ENCODE assay signal across 19 cellular contexts in the genomic region with DNA sequence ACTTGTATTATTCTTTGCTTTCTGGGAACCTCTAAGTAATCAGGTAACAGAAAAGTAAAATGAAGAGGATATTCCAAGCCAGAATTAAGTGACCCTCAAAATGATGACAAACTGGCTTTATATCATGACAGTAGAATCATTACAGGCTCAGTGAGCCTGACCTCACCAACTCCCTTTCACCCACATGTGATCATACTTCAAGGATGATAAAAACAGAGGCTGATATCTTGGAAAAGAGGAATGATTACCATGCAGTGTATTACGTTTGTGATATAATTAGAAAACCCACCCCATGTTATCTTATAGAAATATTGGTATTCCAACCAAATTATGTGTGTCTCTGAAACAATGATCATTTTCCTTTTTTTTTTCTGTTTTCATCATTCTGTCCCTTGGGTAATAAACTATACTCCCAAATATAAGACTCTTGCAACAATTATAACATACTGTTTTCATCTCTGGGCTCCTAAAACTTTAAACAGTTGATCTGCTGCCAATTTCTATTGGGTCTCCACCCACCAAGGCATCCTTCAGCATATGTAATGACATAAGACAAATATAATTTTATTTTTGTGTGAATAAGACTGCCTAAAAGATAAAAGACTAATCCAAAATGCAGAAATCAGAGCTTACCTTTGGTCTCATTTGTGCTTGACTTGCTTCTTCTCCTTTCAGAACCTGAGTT.
A peak's percentile ranks its signal among the peaks of the same experiment; 100 is the strongest.
DNase-seq lines count a peak whose midpoint lies in the region; ATAC-seq, FAIRE-seq and TF ChIP-seq lines count a peak whose summit lies in the region.
"Had no signal": no experiment of that assay in that cellular context is flagged by ENCODE, and none has a peak within 500 bp of the region (broad histone marks: within the 10 kb centered on the region; RNA-seq: fewer than 3 reads in every experiment).

No MANE protein-coding gene starts in this region.

- no peak for ATAC-seq in HG02763 (IDR thresholded peaks at IDR 0.05; ENCODE audit: unreplicated experiment)
- ATAC-seq: activated CD4-positive, alpha-beta T cell treated with anti-CD3 and anti-CD28 coated beads for 36 hours; Right ventricle myocardium inferior; stimulated activated naive CD8-positive, alpha-beta T cell treated with anti-CD3 and anti-CD28 coated beads, Interleukin-15, amount 100 ng/mL, for 72 hours had no signal

- H4K20me1 ChIP-seq in smooth muscle cell (ENCODE audit: low read depth): no peaks in the 10 kb centered on the region

- intact Hi-C loops in ascending aorta (cut with DNase I) (no loop called here), kidney (cut with DNase I) (no loop called here)
- intact Hi-C loops in activated T-helper 2 cell treated with anti-CD3 and anti-CD28 coated beads, Interferon-gamma antibody, Interleukin-2, Interleukin-4, amounts not matched to agents 10 μg/mL and 5 μg/mL and 100 μg/mL, durations not matched to agents 14 hours and 24 hours and 36 hours (cut with micrococcal nuclease): no loop called here

- H3K79me2 ChIP-seq in smooth muscle cell (ENCODE audit: low read depth): no peaks in the 10 kb centered on the region

- H3K27me3 Mint-ChIP-seq in HFFc6 (ENCODE audit: insufficient read depth): peaks cover 10% of the 10 kb centered on the region; the same call in 1 of the 2 replicates
- no peaks in the 10 kb centered on the region for H3K27me3 Mint-ChIP-seq in activated T-helper 2 cell treated with anti-CD3 and anti-CD28 coated beads, Interferon-gamma antibody, Interleukin-2, Interleukin-4, amounts not matched to agents 10 μg/mL and 5 μg/mL and 100 μg/mL, durations not matched to agents 14 hours and 24 hours and 36 hours (ENCODE audit: low read depth)
- H3K27me3 Mint-ChIP-seq: activated CD4-positive, alpha-beta T cell treated with anti-CD3 and anti-CD28 coated beads for 36 hours; naive B cell; stimulated activated naive CD8-positive, alpha-beta T cell treated with anti-CD3 and anti-CD28 coated beads, Interleukin-15, amount 100 ng/mL, for 72 hours had no signal

- H3K4me3 Mint-ChIP-seq in HFFc6: peak overlapping the region; percentile 72
- no peak overlapping the region for H3K4me3 Mint-ChIP-seq in activated T-helper 2 cell treated with anti-CD3 and anti-CD28 coated beads, Interferon-gamma antibody, Interleukin-2, Interleukin-4, amounts not matched to agents 10 μg/mL and 5 μg/mL and 100 μg/mL, durations not matched to agents 14 hours and 24 hours and 36 hours (ENCODE audit: low read depth)
- H3K4me3 Mint-ChIP-seq: activated CD4-positive, alpha-beta T cell treated with anti-CD3 and anti-CD28 coated beads for 36 hours; naive B cell; stimulated activated naive CD8-positive, alpha-beta T cell treated with anti-CD3 and anti-CD28 coated beads, Interleukin-15, amount 100 ng/mL, for 72 hours had no signal

- peak overlapping the region; percentile 44 to 82 for H3K27ac ChIP-seq in ascending aorta
- H3K27ac ChIP-seq in smooth muscle cell (ENCODE audit: low read depth): peak overlapping the region; percentile 93
- no peak overlapping the region for H3K27ac ChIP-seq in kidney (ENCODE audit: low read depth in 2 of 2, low read length in 2 of 2)

- WGBS in smooth muscle cell (ENCODE audit: low lambda C conversion rate): 75% methylated on average over 1 of the region's 1 CpG

- no peak overlapping the region for H2AFZ ChIP-seq in smooth muscle cell (ENCODE audit: low read depth)

- H3K4me3 ChIP-seq in ascending aorta: no peak overlapping the region
- H3K4me3 ChIP-seq in smooth muscle cell: no peak overlapping the region
- no peak overlapping the region for H3K4me3 ChIP-seq in kidney (ENCODE audit: low read length in 2 of 2)

- no peak overlapping the region for H3K4me2 ChIP-seq in smooth muscle cell

- H3K27ac Mint-ChIP-seq in HFFc6: peak overlapping the region; percentile 95
- no peak overlapping the region for H3K27ac Mint-ChIP-seq in activated T-helper 2 cell treated with anti-CD3 and anti-CD28 coated beads, Interferon-gamma antibody, Interleukin-2, Interleukin-4, amounts not matched to agents 10 μg/mL and 5 μg/mL and 100 μg/mL, durations not matched to agents 14 hours and 24 hours and 36 hours
- H3K27ac Mint-ChIP-seq: activated CD4-positive, alpha-beta T cell treated with anti-CD3 and anti-CD28 coated beads for 36 hours; stimulated activated naive CD8-positive, alpha-beta T cell treated with anti-CD3 and anti-CD28 coated beads, Interleukin-15, amount 100 ng/mL, for 72 hours had no signal

- no peak for TF ChIP-seq CTCF in HFFc6 (IDR thresholded peaks at IDR 0.05)
- no peak for TF ChIP-seq CTCF in ascending aorta (IDR thresholded peaks at IDR 0.05)
- TF ChIP-seq CTCF in smooth muscle cell (IDR thresholded peaks at IDR 0.05; ENCODE audit: borderline replicate concordance, insufficient read depth, poor library complexity, severe bottlenecking): no peak
- TF ChIP-seq CTCF in kidney (IDR thresholded peaks at IDR 0.05; ENCODE audit: borderline replicate concordance, extremely low read depth, insufficient read depth): no peak

- FAIRE-seq in kidney (lab: Jason Lieb, UNC): no peak
- FAIRE-seq: frontal cortex had no signal

- H3K9me3 ChIP-seq in ascending aorta (no peaks in the 10 kb centered on the region), smooth muscle cell (replicated peaks; ENCODE audit: low read depth) (no peaks in the 10 kb centered on the region), kidney (ENCODE audit: control insufficient read depth in 1 of 2, low read length in 2 of 2) (no peaks in the 10 kb centered on the region)
- H3K9me3 ChIP-seq: Caco-2 had no signal

- H3K9me3 Mint-ChIP-seq in HFFc6: no peaks in the 10 kb centered on the region; the same call in 1 of the 2 replicates
- H3K9me3 Mint-ChIP-seq in activated T-helper 2 cell treated with anti-CD3 and anti-CD28 coated beads, Interferon-gamma antibody, Interleukin-2, Interleukin-4, amounts not matched to agents 10 μg/mL and 5 μg/mL and 100 μg/mL, durations not matched to agents 14 hours and 24 hours and 36 hours: no peaks in the 10 kb centered on the region
- H3K9me3 Mint-ChIP-seq: naive B cell; stimulated activated naive CD8-positive, alpha-beta T cell treated with anti-CD3 and anti-CD28 coated beads, Interleukin-15, amount 100 ng/mL, for 72 hours had no signal

- H3K36me3 Mint-ChIP-seq in HFFc6 (ENCODE audit: low read depth): peaks cover 52% of the 10 kb centered on the region
- H3K36me3 Mint-ChIP-seq in activated T-helper 2 cell treated with anti-CD3 and anti-CD28 coated beads, Interferon-gamma antibody, Interleukin-2, Interleukin-4, amounts not matched to agents 10 μg/mL and 5 μg/mL and 100 μg/mL, durations not matched to agents 14 hours and 24 hours and 36 hours (ENCODE audit: low read depth): no peaks in the 10 kb centered on the region
- H3K36me3 Mint-ChIP-seq: naive B cell had no signal

- H3K9ac ChIP-seq in smooth muscle cell (ENCODE audit: low read depth) (no peak overlapping the region), kidney (ENCODE audit: low read length in 2 of 2) (no peak overlapping the region)

- H3K4me1 Mint-ChIP-seq in HFFc6 (ENCODE audit: low read depth): peaks cover 98% of the 10 kb centered on the region
- H3K4me1 Mint-ChIP-seq in activated T-helper 2 cell treated with anti-CD3 and anti-CD28 coated beads, Interferon-gamma antibody, Interleukin-2, Interleukin-4, amounts not matched to agents 10 μg/mL and 5 μg/mL and 100 μg/mL, durations not matched to agents 14 hours and 24 hours and 36 hours (ENCODE audit: low read depth): no peaks in the 10 kb centered on the region
- H3K4me1 Mint-ChIP-seq: activated CD4-positive, alpha-beta T cell treated with anti-CD3 and anti-CD28 coated beads for 36 hours; stimulated activated naive CD8-positive, alpha-beta T cell treated with anti-CD3 and anti-CD28 coated beads, Interleukin-15, amount 100 ng/mL, for 72 hours had no signal

- no peak for DNase-seq in HFFc6
- DNase-seq in ascending aorta (ENCODE audit: low spot score in 2 of 2): no peak
- DNase-seq in fibroblast of the conjunctiva (ENCODE audit: low read depth): peak; percentile 49
- DNase-seq in smooth muscle cell (lab: John Stamatoyannopoulos, UW; ENCODE audit: unreplicated experiment): no peak
- DNase-seq in kidney: no peak
- DNase-seq in NCI-H345 treated with DMSO at 0.1 percent for 48 hours (lab: John Stamatoyannopoulos, UW; ENCODE audit: unreplicated experiment): no peak
- no peak for DNase-seq in activated T-helper 2 cell treated with anti-CD3 and anti-CD28 coated beads, Interferon-gamma antibody, Interleukin-2, Interleukin-4, amounts not matched to agents 10 μg/mL and 5 μg/mL and 100 μg/mL, durations not matched to agents 14 hours and 24 hours and 36 hours (ENCODE audit: low spot score)
- DNase-seq: activated CD4-positive, alpha-beta T cell treated with anti-CD3 and anti-CD28 coated beads for 36 hours; activated naive CD4-positive, alpha-beta T cell treated with Interleukin-2 at 50 U/mL for 16 hours; Caco-2; effector CD4-positive, alpha-beta T cell; GOT3; naive B cell; NCI-H1417 treated with DMSO at 0.1 percent for 48 hours; NCI-H226; stimulated activated naive CD8-positive, alpha-beta T cell treated with anti-CD3 and anti-CD28 coated beads, Interleukin-15, amount 100 ng/mL, for 72 hours had no signal

- peaks cover 9% of the 10 kb centered on the region for H3F3A ChIP-seq in smooth muscle cell (ENCODE audit: low read depth)

- no peaks in the 10 kb centered on the region for H3K27me3 ChIP-seq in ascending aorta
- H3K27me3 ChIP-seq in smooth muscle cell (ENCODE audit: low read depth): no peaks in the 10 kb centered on the region

- peaks cover 38 to 74% of the 10 kb centered on the region in 2 donors for H3K36me3 ChIP-seq in ascending aorta
- no peaks in the 10 kb centered on the region for H3K36me3 ChIP-seq in smooth muscle cell (ENCODE audit: low read depth)
- peaks cover 23 to 25% of the 10 kb centered on the region in 2 donors for H3K36me3 ChIP-seq in kidney (ENCODE audit: control insufficient read depth in 1 of 2, insufficient read depth in 2 of 2, low read length in 2 of 2)

- H3K4me1 ChIP-seq in ascending aorta (peaks cover 0 to 43% of the 10 kb centered on the region in 2 donors), smooth muscle cell (ENCODE audit: low read depth) (peaks cover 45% of the 10 kb centered on the region), kidney (ENCODE audit: control insufficient read depth in 1 of 2, insufficient read depth in 1 of 2, low read depth in 1 of 2, low read length in 2 of 2) (peaks cover 4% of the 10 kb centered on the region in 2 donors)

Comparison
In these comparisons a context has a peak if more than half of its experiments do, and no peak if none do; other contexts are left out.
1. H3K27ac ChIP-seq: peak in ascending aorta (2 of 2) and smooth muscle cell (single experiment); none in kidney (0 of 2).